ENCODE assay signal across 17 cellular contexts in the genomic region with DNA sequence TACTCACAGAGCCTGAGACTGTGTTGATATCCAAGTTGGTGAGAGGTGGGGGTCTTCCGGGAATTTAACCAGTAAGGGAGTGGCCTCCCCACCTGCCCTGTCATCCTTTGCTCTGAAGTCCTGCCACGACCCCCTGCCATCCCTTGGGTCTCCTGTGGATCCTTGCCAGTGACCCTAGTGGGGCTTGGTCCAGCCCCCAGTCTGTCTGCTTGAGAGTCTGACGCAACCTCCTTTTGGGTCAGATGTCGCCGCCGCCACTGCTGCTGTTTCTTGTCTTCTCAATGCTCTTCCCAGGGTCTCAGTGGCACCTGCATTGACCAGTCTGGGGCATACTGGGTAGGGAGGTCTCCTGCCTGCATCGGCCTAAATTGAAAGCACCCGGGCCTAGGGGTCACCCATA. TPM values are rescaled to one million over a fixed set of nuclear protein-coding genes. Genes with fewer than 3 reads are reported as not detected.
DNase-seq lines count a peak whose midpoint lies in the region; ATAC-seq and TF ChIP-seq lines count a peak whose summit lies in the region.
"Had no signal": no experiment of that assay in that cellular context is flagged by ENCODE, and none has a peak within 500 bp of the region (broad histone marks: within the 10 kb centered on the region; RNA-seq: fewer than 3 reads in every experiment).

No MANE protein-coding gene starts in this region.

- no peak for TF ChIP-seq CTCF in natural killer cell (IDR thresholded peaks at IDR 0.05)

- H3K36me3 Mint-ChIP-seq in natural killer cell, result no peaks in the 10 kb centered on the region
- H3K36me3 Mint-ChIP-seq: CD4-positive, CD25-positive, alpha-beta regulatory T cell; CD8-positive, alpha-beta T cell had no signal

- no peaks in the 10 kb centered on the region for H3K9me3 Mint-ChIP-seq in natural killer cell
- H3K9me3 Mint-ChIP-seq: CD8-positive, alpha-beta T cell had no signal

- no peaks in the 10 kb centered on the region for H3K4me1 Mint-ChIP-seq in natural killer cell
- H3K4me1 Mint-ChIP-seq: B cell; CD4-positive, CD25-positive, alpha-beta regulatory T cell had no signal

- ATAC-seq in GM21529 (IDR thresholded peaks at IDR 0.05; ENCODE audit: unreplicated experiment) (no peak), natural killer cell (no peak)
- ATAC-seq: CD8-positive, alpha-beta T cell had no signal

- peaks cover 27 to 57% of the 10 kb centered on the region in 2 donors for H3K27me3 Mint-ChIP-seq in natural killer cell (ENCODE audit: low read depth in 2 of 2)

- no peak overlapping the region for H3K27ac Mint-ChIP-seq in natural killer cell
- H3K27ac Mint-ChIP-seq: B cell; CD4-positive, CD25-positive, alpha-beta regulatory T cell; CD8-positive, alpha-beta T cell had no signal

- DNase-seq in activated effector memory CD4-positive, alpha-beta T cell treated with anti-CD3 and anti-CD28 coated beads, Interleukin-2, amount 50 U/mL, for 16 hours, result peak; percentile 39
- no peak for DNase-seq in activated effector memory CD4-positive, alpha-beta T cell treated with Interleukin-2 at 50 U/mL for 16 hours
- DNase-seq in mesenteric fat pad (ENCODE audit: low spot score) (peak; percentile 81), posterior vena cava (ENCODE audit: low spot score) (peak; percentile 66), NCI-H2196 treated with DMSO at 0.1 percent for 48 hours (lab: John Stamatoyannopoulos, UW; ENCODE audit: unreplicated experiment) (no peak), natural killer cell (no peak)
- DNase-seq: Caco-2; CD4-positive, CD25-positive, alpha-beta regulatory T cell; CD8-positive, alpha-beta T cell; DMS153; DND-41; GM23248; H7; HCEC 1CT had no signal

- intact Hi-C loops in posterior vena cava (cut with DNase I), result no loop called here
- intact Hi-C loops in natural killer cell (cut with micrococcal nuclease), result no loop called here

- no peak overlapping the region for H3K4me3 Mint-ChIP-seq in natural killer cell
- H3K4me3 Mint-ChIP-seq: B cell; CD4-positive, CD25-positive, alpha-beta regulatory T cell; CD8-positive, alpha-beta T cell had no signal

RNA-seq across cellular contexts. Expression of a gene that starts 28.8 kb away (rescaled TPM):
- total RNA-seq in mesenteric fat pad, result not detected
- total RNA-seq in posterior vena cava, result not detected
- not detected for total RNA-seq in natural killer cell
- total RNA-seq: B cell; CD4-positive, CD25-positive, alpha-beta regulatory T cell; CD8-positive, alpha-beta T cell; GM23248; H1 had no signal

Comparison
In these comparisons a context has a peak if more than half of its experiments do, and no peak if none do; other contexts are left out.
1. DNase-seq: peak in activated effector memory CD4-positive, alpha-beta T cell treated with anti-CD3 and anti-CD28 coated beads, Interleukin-2, amount 50 U/mL, for 16 hours (single experiment), mesenteric fat pad (single experiment) and posterior vena cava (single experiment); none in activated effector memory CD4-positive, alpha-beta T cell treated with Interleukin-2 at 50 U/mL for 16 hours (single experiment), NCI-H2196 treated with DMSO at 0.1 percent for 48 hours (single experiment) and natural killer cell (single experiment).